11 cellular contexts compared by ENCODE assay signal in the genomic region with DNA sequence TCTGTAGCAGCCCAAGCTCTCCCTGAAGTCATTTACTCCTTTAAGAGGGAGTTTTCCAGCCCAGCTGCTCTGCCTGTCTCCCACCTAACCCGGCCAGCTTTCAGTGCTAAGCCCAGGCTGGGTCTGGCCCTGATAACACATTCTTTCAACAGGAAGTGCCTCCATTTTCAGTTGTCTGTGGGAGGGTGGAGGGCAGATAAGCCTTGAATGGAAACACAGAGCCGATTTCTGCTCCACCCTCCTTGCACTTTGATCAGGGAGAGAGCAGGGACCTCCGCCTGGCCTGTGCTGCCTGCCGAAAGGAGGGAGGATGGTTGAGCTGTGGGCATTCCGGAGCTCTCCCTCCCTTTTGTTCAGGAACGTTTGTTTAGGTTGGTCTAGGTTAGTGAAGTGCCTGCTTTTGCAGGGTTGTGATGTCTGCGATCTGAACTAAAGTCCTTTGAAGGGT. TPM values are rescaled to one million over a fixed set of nuclear protein-coding genes. Genes with fewer than 3 reads are reported as not detected.
DNase-seq lines count a peak whose midpoint lies in the region; ATAC-seq, FAIRE-seq and TF ChIP-seq lines count a peak whose summit lies in the region.
"Had no signal": no experiment of that assay in that cellular context is flagged by ENCODE, and none has a peak within 500 bp of the region (broad histone marks: within the 10 kb centered on the region; RNA-seq: fewer than 3 reads in every experiment).

No MANE protein-coding gene starts in this region.

- in situ Hi-C loops in HepG2 (cut with HindIII; ENCODE audit: extremely low pct_ligation_motif_present, low pct_unique_long_range_greater_than_20kb) = no loop called here

- CTCF ChIA-PET in HepG2 (lab: Yijun Ruan, JAX; ENCODE audit: low intra/inter-chr PET ratio, low total read pairs) = no interaction called here

- TF ChIP-seq POLR2A in HepG2 (IDR thresholded peaks at IDR 0.05; ENCODE audit: insufficient read depth in 1 of 2, low read depth in 2 of 2, low read length in 2 of 2) = no peak
- no peak for TF ChIP-seq POLR2A in spleen (IDR thresholded peaks at IDR 0.05)

- peak overlapping the region; percentile 18 for H3K27ac ChIP-seq in endodermal cell (ENCODE audit: low read depth, low read length)
- H3K27ac ChIP-seq in HepG2 (ENCODE audit: extremely low read length, insufficient read depth, low read length) = peak overlapping the region; percentile 70
- H3K27ac ChIP-seq in spleen = peak overlapping the region in 6 of 8 donors; percentile 3 to 66 (median 46)

- peak overlapping the region; percentile 60 for H3K4me3 ChIP-seq in endodermal cell (ENCODE audit: low read length)
- H3K4me3 ChIP-seq in HepG2 (replicated peaks in 1 of 3; ENCODE audit: insufficient read depth in 1 of 3, low read depth in 2 of 3, low read length in 3 of 3) = no peak overlapping the region
- H3K4me3 ChIP-seq in spleen = no peak overlapping the region

- peak overlapping the region; percentile 80 for H2AFZ ChIP-seq in HepG2 (ENCODE audit: low read length)

- POLR2A ChIA-PET in HepG2 (lab: Yijun Ruan, JAX) = interaction anchor here (0.6 to 1.6 kb wide), 9 partner anchors 9 to 213 kb away, joined by 3 to 7 read pairs (median 4); no protein-coding TSS in a partner anchor

- H3K36me3 ChIP-seq in endodermal cell (ENCODE audit: control insufficient read depth, insufficient read depth, low read length) (peaks cover 90% of the 10 kb centered on the region), HepG2 (replicated peaks in 1 of 2; ENCODE audit: control insufficient read depth in 1 of 2, insufficient read depth in 2 of 2, low read length in 2 of 2) (no peaks in the 10 kb centered on the region), spleen (peaks cover 0 to 3% (median 0%) of the 10 kb centered on the region in 6 donors)

- TF ChIP-seq CTCF in endodermal cell (conservative IDR thresholded peaks at IDR 0.05) = no peak
- no peak for TF ChIP-seq CTCF in HepG2 (CRISPR knock-in tag; IDR thresholded peaks at IDR 0.05)
- TF ChIP-seq CTCF in spleen (IDR thresholded peaks at IDR 0.05 in 8 of 11, conservative IDR thresholded peaks at IDR 0.05 in 3 of 11) = no peak

- H3K79me2 ChIP-seq in HepG2 (ENCODE audit: insufficient read depth, low read length) = no peaks in the 10 kb centered on the region

- H3K9me3 ChIP-seq in endodermal cell (ENCODE audit: control insufficient read depth, low read length) (no peaks in the 10 kb centered on the region), HepG2 (ENCODE audit: low read length) (no peaks in the 10 kb centered on the region), spleen (no peaks in the 10 kb centered on the region)

- peak; percentile 95 for FAIRE-seq in HepG2 (lab: Jason Lieb, UNC)
- FAIRE-seq: bronchial epithelial cell had no signal

- intact Hi-C loops in HepG2 (cut with micrococcal nuclease; ENCODE audit: unreplicated experiment) (no loop called here), spleen (cut with DNase I; ENCODE audit: low total_unique reads) (loop anchor here (10.0 kb wide), 1 partner anchor 371 kb away; no protein-coding TSS in a partner anchor)

- TF ChIP-seq EP300 in HepG2 (IDR thresholded peaks at IDR 0.05; ENCODE audit: low read depth in 2 of 2, low read length in 2 of 2) = peak in 1 of 2 experiments; percentile 54; a peak in 1 of 4 replicates
- TF ChIP-seq EP300 in HepG2 (CRISPR knock-in tag; IDR thresholded peaks at IDR 0.05; ENCODE audit: borderline replicate concordance) = no peak; the same call in 1 of the 2 replicates

- H3K27me3 Mint-ChIP-seq in endodermal cell (ENCODE audit: insufficient read depth) = no peaks in the 10 kb centered on the region

- H3K9me3 Mint-ChIP-seq in endodermal cell = no peaks in the 10 kb centered on the region

- no TSS peak for BruUV-seq in HepG2 (replicated peaks; lab: Mats Ljungman, UMichigan)

- H3K9ac ChIP-seq in endodermal cell (ENCODE audit: extremely low read depth, low read length, poor library complexity, severe bottlenecking) = peak overlapping the region; percentile 58
- H3K9ac ChIP-seq in HepG2 (ENCODE audit: insufficient read depth, low read depth, low read length) = no peak overlapping the region

- peaks cover 70% of the 10 kb centered on the region for H3K36me3 Mint-ChIP-seq in endodermal cell (ENCODE audit: low read depth)

- no peaks in the 10 kb centered on the region for H4K20me1 ChIP-seq in HepG2 (ENCODE audit: insufficient read depth, low read length)

- peak; percentile 100 for ATAC-seq in HepG2

- H3K27ac Mint-ChIP-seq in endodermal cell = peak overlapping the region; percentile 89

- H3K27me3 ChIP-seq in endodermal cell (ENCODE audit: control insufficient read depth, insufficient read depth, low read length, poor library complexity, severe bottlenecking) (no peaks in the 10 kb centered on the region), HepG2 (ENCODE audit: control insufficient read depth in 1 of 2, insufficient read depth in 2 of 2, low read length in 2 of 2) (no peaks in the 10 kb centered on the region), spleen (replicated peaks in 1 of 7) (peaks cover 0 to 7% (median 0%) of the 10 kb centered on the region in 7 donors)

- H3K4me2 ChIP-seq in HepG2 (ENCODE audit: low read depth, low read length) = peak overlapping the region; percentile 43

- peak overlapping the region; percentile 43 for H3K4me3 Mint-ChIP-seq in endodermal cell

- WGBS in endodermal cell (ENCODE audit: insufficient coverage in 1 of 2, insufficient read length in 1 of 2), 2 experiments = 42 to 57% methylated on average over 2 to 7 of the region's 7 CpGs
- WGBS in HepG2 (ENCODE audit: low lambda C conversion rate) = 9% methylated on average over 6 of the region's 7 CpGs
- WGBS in spleen, 5 donors = 48 to 67% (median 58%) methylated on average over 7 of the region's 7 CpGs

- peaks cover 14% of the 10 kb centered on the region for H3K4me1 ChIP-seq in endodermal cell (ENCODE audit: control insufficient read depth, insufficient read depth, low read length)
- peaks cover 23% of the 10 kb centered on the region for H3K4me1 ChIP-seq in HepG2 (ENCODE audit: insufficient read depth, low read length)
- peaks cover 7 to 95% (median 31%) of the 10 kb centered on the region in 6 donors for H3K4me1 ChIP-seq in spleen

- DNase-seq in LoVo (ENCODE audit: low spot score) (peak; percentile 62), endodermal cell (peak; percentile 77), HepG2 (ENCODE audit: low spot score) (peak; percentile 96), spleen (no peak), EL (no peak), NCI-H2107 treated with DMSO at 0.1 percent for 48 hours (lab: John Stamatoyannopoulos, UW; ENCODE audit: unreplicated experiment) (no peak)
- no peak for DNase-seq in stimulated activated naive CD4-positive, alpha-beta T cell treated with Interleukin-2 at 50 U/mL for 16 hours (lab: John Stamatoyannopoulos, UW)
- no peak for DNase-seq in activated naive CD4-positive, alpha-beta T cell treated with Interleukin-2 at 50 U/mL for 16 hours
- DNase-seq: activated T-cell treated with anti-CD3 and anti-CD28 coated beads, Interleukin-2, amount 50 U/mL, for 1 hour; Kasumi-1 had no signal

- TF ChIP-seq RAD21 in HepG2 (CRISPR knock-in tag; IDR thresholded peaks at IDR 0.05) = no peak

- peaks cover 73% of the 10 kb centered on the region for H3K4me1 Mint-ChIP-seq in endodermal cell

TF ChIP-seq in HepG2, 621 proteins besides CTCF, POLR2A, EP300 and RAD21 (continues in another document):
- TF ChIP-seq ISX (CRISPR knock-in tag; conservative IDR thresholded peaks at IDR 0.05) (no peak), SCMH1 (CRISPR knock-in tag; IDR thresholded peaks at IDR 0.05; ENCODE audit: borderline replicate concordance) (no peak)

RNA-seq across cellular contexts. Expression of a gene that starts 24.8 kb away (rescaled TPM):
- total RNA-seq in endodermal cell = 100 to 1,000 TPM; 106 to 158 TPM
- polyA plus RNA-seq in endodermal cell (2013, experiment 1 of 2) = 30.0 TPM
- 39.3 TPM for polyA plus RNA-seq in endodermal cell (2013, experiment 2 of 2)
- 2.9 and 3.2 TPM in 2 replicates for total RNA-seq in HepG2 (2016; rRNA removed; fragmentation: Illumina TruSeq; extraction: Trizol)
- 0.53 and 0.71 TPM in 2 replicates for total RNA-seq in HepG2 (2016; cell fraction: cytosol; rRNA removed; fragmentation: Illumina TruSeq; extraction: Trizol; ENCODE audit: low read depth)
- 2.5 and 3.4 TPM in 2 replicates for total RNA-seq in HepG2 (2016; cell fraction: insoluble cytoplasmic fraction; rRNA removed; fragmentation: Illumina TruSeq; extraction: Trizol)
- 2.1 and 2.4 TPM in 2 replicates for total RNA-seq in HepG2 (2016; cell fraction: membrane; rRNA removed; fragmentation: Illumina TruSeq; extraction: Trizol)
- total RNA-seq in HepG2 (2016; cell fraction: nucleus; rRNA removed; fragmentation: Illumina TruSeq; extraction: Trizol) = 2.9 and 3.3 TPM in 2 replicates
- 0.84 and 0.95 TPM in 2 replicates for polyA plus RNA-seq in HepG2 (2011; rRNA removed)
- 0.38 and 0.39 TPM in 2 replicates for polyA plus RNA-seq in HepG2 (2011; cell fraction: cytosol; rRNA removed)
- 1.6 and 2.6 TPM in 2 replicates for polyA plus RNA-seq in HepG2 (2011; cell fraction: nucleus; rRNA removed)
- 0.52 and 0.87 TPM in 2 replicates for polyA plus RNA-seq in HepG2 (2012)
- 0.33 and 0.35 TPM in 2 replicates for polyA plus RNA-seq in HepG2 (2016; cell fraction: cytosol; fragmentation: Illumina TruSeq; extraction: Trizol; ENCODE audit: low read depth)
- polyA plus RNA-seq in HepG2 (2016; cell fraction: insoluble cytoplasmic fraction; fragmentation: Illumina TruSeq; extraction: Trizol; ENCODE audit: low read depth) = 3.6 and 4.5 TPM in 2 replicates
- polyA plus RNA-seq in HepG2 (2016; cell fraction: membrane; fragmentation: Illumina TruSeq; extraction: Trizol; ENCODE audit: low read depth) = 0.98 and 1.2 TPM in 2 replicates
- polyA plus RNA-seq in HepG2 (2016; cell fraction: nucleus; fragmentation: Illumina TruSeq; extraction: Trizol; ENCODE audit: insufficient read depth, low read depth) = 4.1 and 6.0 TPM in 2 replicates
- polyA minus RNA-seq in HepG2 (2011; rRNA and poly(A)+ RNA removed; ENCODE audit: low replicate concordance) = 1.2 and 1.3 TPM in 2 replicates
- polyA minus RNA-seq in HepG2 (2011; cell fraction: cytosol; rRNA and poly(A)+ RNA removed) = 0.89 and 1.1 TPM in 2 replicates
- polyA minus RNA-seq in HepG2 (2011; cell fraction: nucleus; rRNA and poly(A)+ RNA removed) = 2.0 and 3.2 TPM in 2 replicates
- total RNA-seq in spleen = 10 to 100 TPM; 27.4 to 65.3 (median 42.3) TPM
- polyA plus RNA-seq in spleen = 10 to 100 TPM in 1 of 3 donors, 1 to 10 TPM in 2; 4.2 to 14.8 (median 4.9) TPM

Comparison
In these comparisons a context has a peak if more than half of its experiments do, and no peak if none do; other contexts are left out.
1. DNase-seq: peak in LoVo (single experiment), endodermal cell (single experiment) and HepG2 (single experiment); none in spleen (single experiment), stimulated activated naive CD4-positive, alpha-beta T cell treated with Interleukin-2 at 50 U/mL for 16 hours (single experiment), EL (single experiment), NCI-H2107 treated with DMSO at 0.1 percent for 48 hours (single experiment) and activated naive CD4-positive, alpha-beta T cell treated with Interleukin-2 at 50 U/mL for 16 hours (single experiment).
2. H3K27ac ChIP-seq: peak in every context shown above with its lines; median percentile 70 in HepG2; 46 in spleen; 18 in endodermal cell.
3. RNA of a gene that starts 24.8 kb away (total RNA-seq): 106 to 158 TPM in endodermal cell and 27.4 to 65.3 TPM in spleen; 0.53 to 3.4 TPM in HepG2; every median in the first group is over 4 times any median in the second.